ENCODE assay signal across 12 cellular contexts in the genomic region with DNA sequence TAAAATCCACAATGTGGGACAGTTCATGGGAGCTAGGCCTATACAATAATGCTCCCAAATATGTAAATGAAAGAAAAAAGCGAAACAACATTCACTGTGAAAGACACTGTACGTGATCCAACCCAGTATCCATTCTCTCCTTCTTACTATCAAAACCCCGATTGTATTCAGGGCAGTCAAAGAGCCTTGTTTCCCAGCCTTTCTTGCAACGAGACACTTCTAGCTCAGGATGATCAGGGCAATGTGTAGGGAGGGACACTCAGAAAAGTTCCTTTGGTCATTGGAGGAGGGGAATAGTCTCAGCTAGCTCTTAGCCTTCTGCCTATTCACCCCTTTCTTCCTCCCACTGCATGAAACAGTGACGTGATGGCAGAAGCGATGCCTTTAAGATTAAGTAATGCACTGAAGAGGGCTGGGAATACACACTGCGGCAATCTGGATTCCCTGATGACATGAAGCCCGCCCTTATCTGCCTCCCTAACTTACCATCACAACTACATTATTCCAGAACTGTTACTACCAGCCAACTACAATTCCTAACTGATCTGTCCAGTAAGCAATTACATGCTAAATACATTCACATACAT. TPM values are rescaled to one million over a fixed set of nuclear protein-coding genes. Genes with fewer than 3 reads are reported as not detected.
DNase-seq lines count a peak whose midpoint lies in the region; ATAC-seq and TF ChIP-seq lines count a peak whose summit lies in the region.
"Had no signal": no experiment of that assay in that cellular context is flagged by ENCODE, and none has a peak within 500 bp of the region (broad histone marks: within the 10 kb centered on the region; RNA-seq: fewer than 3 reads in every experiment).

No MANE protein-coding gene starts in this region.

- no peak for TF ChIP-seq CTCF in nephron progenitor cell (IDR thresholded peaks at IDR 0.05)
- no peak for TF ChIP-seq CTCF in type B pancreatic cell (conservative IDR thresholded peaks at IDR 0.05)

- DNase-seq in activated T-cell treated with anti-CD3 and anti-CD28 coated beads, Interleukin-2, amount 50 U/mL, for 24 hours: no peak
- no peak for DNase-seq in activated T-cell treated with anti-CD3 and anti-CD28 coated beads, Interleukin-2, amount 50 U/mL, for 48 hours
- DNase-seq in fibroblast of the conjunctiva (ENCODE audit: low read depth): peak; percentile 12
- DNase-seq in nephron progenitor cell: no peak
- no peak for DNase-seq in type B pancreatic cell (ENCODE audit: extremely low spot score, unreplicated experiment)
- DNase-seq: DMS79, lower lobe of right lung, NCI-H2029 treated with DMSO at 0.1 percent for 48 hours, Peyer's patch had no signal

- H3K36me3 Mint-ChIP-seq in activated T-cell treated with anti-CD3 and anti-CD28 coated beads, Interleukin-2, amount 50 U/mL, for 24 hours (ENCODE audit: low read depth): peaks cover 32% of the 10 kb centered on the region
- peaks cover 51% of the 10 kb centered on the region for H3K36me3 Mint-ChIP-seq in nephron progenitor cell (ENCODE audit: low read depth)
- H3K36me3 Mint-ChIP-seq in type B pancreatic cell: peaks cover 32% of the 10 kb centered on the region

- no peak for ATAC-seq in GM18873 (IDR thresholded peaks at IDR 0.05; ENCODE audit: low FRiP score, unreplicated experiment)
- no peak for ATAC-seq in activated CD4-positive, CD25-positive, alpha-beta regulatory T cell treated with anti-CD3 and anti-CD28 coated beads, Interleukin-2, amount 50 U/mL, for 24 hours
- no peak for ATAC-seq in HG03521 (IDR thresholded peaks at IDR 0.05; ENCODE audit: unreplicated experiment)

- peak overlapping the region; percentile 12 for H3K27ac Mint-ChIP-seq in activated T-cell treated with anti-CD3 and anti-CD28 coated beads, Interleukin-2, amount 50 U/mL, for 24 hours
- H3K27ac Mint-ChIP-seq in nephron progenitor cell (peak overlapping the region; percentile 7), type B pancreatic cell (peak overlapping the region; percentile 53)

- H3K9me3 Mint-ChIP-seq in activated T-cell treated with anti-CD3 and anti-CD28 coated beads, Interleukin-2, amount 50 U/mL, for 24 hours: no peaks in the 10 kb centered on the region
- H3K9me3 Mint-ChIP-seq in nephron progenitor cell: no peaks in the 10 kb centered on the region
- no peaks in the 10 kb centered on the region for H3K9me3 Mint-ChIP-seq in type B pancreatic cell

- no peaks in the 10 kb centered on the region for H3K27me3 Mint-ChIP-seq in activated T-cell treated with anti-CD3 and anti-CD28 coated beads, Interleukin-2, amount 50 U/mL, for 24 hours
- H3K27me3 Mint-ChIP-seq in nephron progenitor cell (ENCODE audit: low read depth, poor library complexity) (peaks cover 2% of the 10 kb centered on the region), type B pancreatic cell (no peaks in the 10 kb centered on the region)

- H3K4me1 Mint-ChIP-seq in activated T-cell treated with anti-CD3 and anti-CD28 coated beads, Interleukin-2, amount 50 U/mL, for 24 hours (ENCODE audit: low read depth): peaks cover 39% of the 10 kb centered on the region
- H3K4me1 Mint-ChIP-seq in nephron progenitor cell (peaks cover 35% of the 10 kb centered on the region), type B pancreatic cell (ENCODE audit: unreplicated experiment) (peaks cover 10% of the 10 kb centered on the region)

- no peak overlapping the region for H3K4me3 Mint-ChIP-seq in activated T-cell treated with anti-CD3 and anti-CD28 coated beads, Interleukin-2, amount 50 U/mL, for 24 hours
- H3K4me3 Mint-ChIP-seq in nephron progenitor cell: no peak overlapping the region
- H3K4me3 Mint-ChIP-seq in type B pancreatic cell: no peak overlapping the region

RNA-seq across cellular contexts. Expression of gene UBE2H, which starts 27.3 kb away (rescaled TPM):
- total RNA-seq in type B pancreatic cell (ENCODE audit: low replicate concordance): 80.7 and 141 TPM in 2 replicates
